7 cellular contexts compared by ENCODE assay signal in the genomic region with DNA sequence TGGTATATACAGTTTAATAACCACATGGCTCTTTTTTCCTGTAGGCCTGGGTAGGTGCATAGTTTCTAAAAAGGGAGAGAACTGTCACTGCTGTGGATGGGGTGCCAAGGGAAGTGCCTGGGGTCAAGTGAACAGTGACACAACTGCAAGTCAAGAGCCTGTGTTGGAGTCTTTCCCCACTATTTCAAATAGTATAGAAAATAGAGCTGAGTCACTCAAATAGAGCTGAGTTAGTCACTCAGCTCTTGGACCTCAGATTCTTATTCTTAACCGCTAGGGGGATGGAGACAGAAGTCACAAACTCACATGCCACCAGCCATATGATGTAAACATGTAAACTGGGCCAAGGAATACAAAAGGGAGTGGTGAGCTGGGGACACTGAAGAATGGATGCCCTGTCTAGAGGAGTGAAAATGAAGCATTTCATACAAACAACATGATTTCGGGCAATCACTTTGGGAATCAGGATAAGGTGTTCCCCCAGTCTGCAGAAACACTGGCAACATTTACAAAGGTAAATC. TPM values are rescaled to one million over a fixed set of nuclear protein-coding genes. Genes with fewer than 3 reads are reported as not detected.
DNase-seq lines count a peak whose midpoint lies in the region; ATAC-seq and TF ChIP-seq lines count a peak whose summit lies in the region.

No MANE protein-coding gene starts in this region.

- POLR2A ChIA-PET in HCT116 (lab: Charles Lee) (interaction anchor here (0.7 to 3.6 kb wide), 12 partner anchors 10 to 160 kb away, joined by 3 to 21 read pairs (median 6); partner anchors contain the start of gene SERPINB1), Panc1 (lab: Charles Lee) (no interaction called here)

- CTCF ChIA-PET in HCT116 (lab: Charles Lee): interaction anchor here (0.8 to 2.3 kb wide), 13 partner anchors 13 to 303 kb away, joined by 3 to 17 read pairs (median 5); partner anchors contain the start of gene WRNIP1
- CTCF ChIA-PET in Panc1 (lab: Charles Lee): interaction anchor here (0.6 to 1.2 kb wide), 5 partner anchors 11 to 55 kb away, joined by 3 read pairs; no protein-coding TSS in a partner anchor

- no peak for TF ChIP-seq POLR2A in HCT116 (IDR thresholded peaks at IDR 0.05; ENCODE audit: borderline replicate concordance, extremely low read depth, insufficient read depth, insufficient read length)

- BruUV-seq in HCT116 (replicated peaks; lab: Mats Ljungman, UMichigan) (no TSS peak), Panc1 (replicated peaks; lab: Mats Ljungman, UMichigan) (no TSS peak)

- H3K36me3 ChIP-seq in HCT116 (ENCODE audit: control insufficient read depth in 1 of 2, insufficient read depth in 2 of 2, low read length in 2 of 2) (peaks cover 2 to 21% of the 10 kb centered on the region in 2 experiments), Panc1 (ENCODE audit: control insufficient read depth, insufficient read depth, low read length) (no peaks in the 10 kb centered on the region; the same call in 1 of the 2 replicates), lower lobe of right lung (peaks cover 26% of the 10 kb centered on the region)

- DNase-seq in EH (ENCODE audit: low read depth) (peak; percentile 89), HCT116 (ENCODE audit: low read depth, low spot score) (peak; percentile 71), Panc1 (ENCODE audit: low read depth, low spot score) (peak; percentile 81), cerebellar cortex (ENCODE audit: low spot score) (peak; percentile 79), lower lobe of right lung (no peak), NCI-H1417 treated with DMSO at 0.1 percent for 48 hours (lab: John Stamatoyannopoulos, UW) (no peak), NCI-H345 (lab: John Stamatoyannopoulos, UW) (no peak)

- ATAC-seq in HCT116 (peak; percentile 10), Panc1 (peak; percentile 40; the same call in 1 of the 2 replicates), lower lobe of right lung (peak in 1 of 2 donors; percentile 3)

- H3K9me2 ChIP-seq in HCT116 (ENCODE audit: insufficient read depth): no peaks in the 10 kb centered on the region

- peak; percentile 64 for TF ChIP-seq RAD21 in HCT116 (IDR thresholded peaks at IDR 0.05; ENCODE audit: low read depth)

- H2AFZ ChIP-seq in HCT116 (ENCODE audit: low read depth, low read length, poor library complexity, severe bottlenecking): no peak overlapping the region

- peak overlapping the region; percentile 79 for H3K4me2 ChIP-seq in HCT116 (ENCODE audit: low read length)

- peaks cover 18 to 26% of the 10 kb centered on the region in 2 experiments for H3K4me1 ChIP-seq in HCT116 (ENCODE audit: control insufficient read depth in 1 of 2, insufficient read depth in 2 of 2, low read length in 2 of 2)
- peaks cover 8% of the 10 kb centered on the region for H3K4me1 ChIP-seq in Panc1 (ENCODE audit: control insufficient read depth, insufficient read depth, low read length)
- H3K4me1 ChIP-seq in lower lobe of right lung: peaks cover 19% of the 10 kb centered on the region

- peak overlapping the region; percentile 91 for H3K9ac ChIP-seq in HCT116 (ENCODE audit: low read length)

- H3K79me2 ChIP-seq in HCT116 (ENCODE audit: insufficient read depth, low read length): peaks cover 39% of the 10 kb centered on the region

- no peaks in the 10 kb centered on the region for H4K20me1 ChIP-seq in HCT116 (ENCODE audit: insufficient read depth)

- intact Hi-C loops in HCT116 (cut with micrococcal nuclease) (loop anchor here (2.0 kb wide), 1 partner anchor 23 kb away; no protein-coding TSS in a partner anchor), Panc1 (cut with micrococcal nuclease; ENCODE audit: unreplicated experiment) (no loop called here), lower lobe of right lung (cut with DNase I) (no loop called here)

- peak overlapping the region; percentile 81; the same call in 1 of the 2 replicates for H3K27ac ChIP-seq in HCT116 (ENCODE audit: low read depth, low read length)
- H3K27ac ChIP-seq in Panc1 (ENCODE audit: low read length): peak overlapping the region; percentile 77
- no peak overlapping the region for H3K27ac ChIP-seq in lower lobe of right lung

- no peaks in the 10 kb centered on the region for H3K27me3 ChIP-seq in HCT116 (ENCODE audit: insufficient read depth, low read length)
- no peaks in the 10 kb centered on the region for H3K27me3 ChIP-seq in Panc1 (ENCODE audit: control insufficient read depth, insufficient read depth, low read length)
- no peaks in the 10 kb centered on the region for H3K27me3 ChIP-seq in lower lobe of right lung (ENCODE audit: low read depth)

- H3K4me3 ChIP-seq in HCT116 (replicated peaks in 1 of 2; ENCODE audit: low read depth in 1 of 2, low read length in 2 of 2) (no peak overlapping the region; a peak in 1 of 4 replicates), Panc1 (ENCODE audit: low read depth in 2 of 2, low read length in 2 of 2) (no peak overlapping the region), lower lobe of right lung (no peak overlapping the region)

- TF ChIP-seq CTCF in HCT116 (IDR thresholded peaks at IDR 0.05 in 2 of 3, conservative IDR thresholded peaks at IDR 0.05 in 1 of 3; ENCODE audit: borderline replicate concordance in 1 of 3, insufficient read depth in 1 of 3, low read depth in 2 of 3, low read length in 2 of 3): peak; percentile 63 to 75 (median 66)
- peak; percentile 82 for TF ChIP-seq CTCF in Panc1 (IDR thresholded peaks at IDR 0.05)
- TF ChIP-seq CTCF in lower lobe of right lung (IDR thresholded peaks at IDR 0.05): peak; percentile 53

- RAD21 ChIA-PET in HCT116 (lab: Charles Lee; ENCODE audit: low non-redundant PET in 1 of 2, low total read pairs in 2 of 2, uncharacterized antibody in 2 of 2, unreplicated experiment in 2 of 2): interaction anchor here (0.8 to 1.1 kb wide), 3 partner anchors 13 to 62 kb away, joined by 3 to 6 read pairs (median 5); no protein-coding TSS in a partner anchor

- in situ Hi-C loops in Panc1 (cut with HindIII; ENCODE audit: low pct_unique_long_range_greater_than_20kb, low sequenced_read_pairs): no loop called here

- H3K9me3 ChIP-seq in HCT116 (ENCODE audit: control insufficient read depth in 1 of 2, insufficient read depth in 1 of 2, low read depth in 1 of 2, low read length in 2 of 2) (no peaks in the 10 kb centered on the region), Panc1 (ENCODE audit: control insufficient read depth, insufficient read depth, low read depth, low read length) (no peaks in the 10 kb centered on the region), lower lobe of right lung (no peaks in the 10 kb centered on the region)

TF ChIP-seq in HCT116, 20 proteins besides CTCF, POLR2A, EP300 and RAD21:
- no peak for TF ChIP-seq ELF1 (IDR thresholded peaks at IDR 0.05; ENCODE audit: borderline replicate concordance, low read depth)
- no peak for TF ChIP-seq ZFX (IDR thresholded peaks at IDR 0.05)
- no peak for TF ChIP-seq ZBTB33 (IDR thresholded peaks at IDR 0.05; ENCODE audit: extremely low read depth, insufficient replicate concordance, low read length)
- peak; percentile 53 for TF ChIP-seq SP1 (IDR thresholded peaks at IDR 0.05; ENCODE audit: low read depth)
- TF ChIP-seq SIN3A (IDR thresholded peaks at IDR 0.05; ENCODE audit: low read depth): peak; percentile 72; the same call in 1 of the 2 replicates
- peak; percentile 58 for TF ChIP-seq CEBPB (IDR thresholded peaks at IDR 0.05; ENCODE audit: low read depth)
- TF ChIP-seq FOSL1 (IDR thresholded peaks at IDR 0.05; ENCODE audit: low read depth): peak; percentile 40
- TF ChIP-seq JUND (IDR thresholded peaks at IDR 0.05): peak; percentile 57
- TF ChIP-seq EZH2phosphoT487 (IDR thresholded peaks at IDR 0.05; ENCODE audit: borderline replicate concordance): no peak
- no peak for TF ChIP-seq YY1 (IDR thresholded peaks at IDR 0.05; ENCODE audit: extremely low read depth, insufficient replicate concordance, low read depth, low read length)
- peak; percentile 76 for TF ChIP-seq CBX3 (IDR thresholded peaks at IDR 0.05; ENCODE audit: low read depth)
- TF ChIP-seq POLR2AphosphoS5 (IDR thresholded peaks at IDR 0.05; ENCODE audit: low read depth, low read length): peak; percentile 43; the same call in 1 of the 2 replicates
- TF ChIP-seq, protein P1, sequence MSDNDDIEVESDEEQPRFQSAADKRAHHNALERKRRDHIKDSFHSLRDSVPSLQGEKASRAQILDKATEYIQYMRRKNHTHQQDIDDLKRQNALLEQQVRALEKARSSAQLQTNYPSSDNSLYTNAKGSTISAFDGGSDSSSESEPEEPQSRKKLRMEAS (IDR thresholded peaks at IDR 0.05): peak; percentile 87
- TF ChIP-seq ATF3 (IDR thresholded peaks at IDR 0.05): no peak
- TF ChIP-seq ZNF274 (IDR thresholded peaks at IDR 0.05; ENCODE audit: low read depth, low read length): no peak
- no peak for TF ChIP-seq EGR1 (IDR thresholded peaks at IDR 0.05; ENCODE audit: low read depth)
- no peak for TF ChIP-seq TCF7L2 (IDR thresholded peaks at IDR 0.05; ENCODE audit: borderline replicate concordance, extremely low read depth, insufficient read depth, insufficient read length)

RNA-seq across cellular contexts. Expression of gene NQO2, which starts 2.1 kb away (rescaled TPM):
- total RNA-seq in HCT116 (2021; ENCODE audit: unreplicated experiment) (82.9 TPM), Panc1 (2021; ENCODE audit: unreplicated experiment) (45.7 TPM), lower lobe of right lung (22.4 TPM)
- polyA plus RNA-seq in HCT116 (2012): 102 TPM in 2 replicates
- 49.3 TPM for polyA plus RNA-seq in Panc1 (2012; ENCODE audit: insufficient read length)

RNA-seq across cellular contexts. Expression of gene SERPINB6, which starts 30.5 kb away (rescaled TPM):
- total RNA-seq in HCT116 (2021; ENCODE audit: unreplicated experiment) (103 TPM), Panc1 (2021; ENCODE audit: unreplicated experiment) (131 TPM), lower lobe of right lung (160 TPM)
- 112 and 120 TPM in 2 replicates for polyA plus RNA-seq in HCT116 (2012)
- 155 TPM for polyA plus RNA-seq in Panc1 (2012; ENCODE audit: insufficient read length)

Comparison
In these comparisons a context has a peak if more than half of its experiments do, and no peak if none do; other contexts are left out.
1. DNase-seq: peak in EH (single experiment), HCT116 (single experiment), Panc1 (single experiment) and cerebellar cortex (single experiment); none in lower lobe of right lung (single experiment), NCI-H1417 treated with DMSO at 0.1 percent for 48 hours (single experiment) and NCI-H345 (single experiment).
2. Peak in every context shown above with its lines, with median percentiles within 50 percentile points of each other: CTCF ChIP-seq.